Comparison of ENCODE assay signal across 1 cellular context in the genomic region with DNA sequence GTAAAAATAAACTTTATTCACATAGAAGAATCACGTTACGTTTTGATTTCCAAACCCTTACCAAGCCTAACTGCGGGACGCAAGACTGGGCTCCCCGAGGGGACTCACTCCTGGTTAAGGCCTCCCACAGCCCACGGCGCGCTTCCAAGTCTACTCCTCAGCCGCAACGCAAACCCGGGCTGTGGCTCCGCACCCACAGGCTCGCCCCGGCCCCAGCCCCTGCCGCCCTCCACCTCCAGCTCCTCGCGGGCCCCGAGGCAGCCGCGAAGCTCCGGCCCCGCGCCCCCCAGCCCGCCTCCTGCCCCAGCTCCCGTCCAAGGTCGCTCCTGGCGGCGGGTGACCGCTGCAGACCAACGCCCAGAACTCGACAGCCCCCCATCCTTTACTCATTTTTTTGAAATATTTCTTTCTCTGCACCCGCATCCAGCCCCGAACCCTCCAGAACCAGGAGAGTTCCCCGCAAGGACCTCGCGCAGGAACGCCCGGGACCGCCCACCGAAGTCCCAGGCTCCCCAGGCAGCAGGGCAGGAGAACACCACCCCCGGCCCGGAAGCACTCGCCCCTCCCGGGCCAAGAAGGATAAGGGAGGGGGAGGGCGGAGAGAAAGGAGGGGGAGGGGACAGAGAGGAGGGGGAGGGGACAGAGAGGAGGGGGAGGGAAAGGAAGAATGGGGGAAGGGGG.
TF ChIP-seq lines count a peak whose summit lies in the region.

No MANE protein-coding gene starts in this region.

TF ChIP-seq in GM12878, 131 proteins besides CTCF, POLR2A, EP300 and RAD21 (continued from another document):
- TF ChIP-seq, protein P1, sequence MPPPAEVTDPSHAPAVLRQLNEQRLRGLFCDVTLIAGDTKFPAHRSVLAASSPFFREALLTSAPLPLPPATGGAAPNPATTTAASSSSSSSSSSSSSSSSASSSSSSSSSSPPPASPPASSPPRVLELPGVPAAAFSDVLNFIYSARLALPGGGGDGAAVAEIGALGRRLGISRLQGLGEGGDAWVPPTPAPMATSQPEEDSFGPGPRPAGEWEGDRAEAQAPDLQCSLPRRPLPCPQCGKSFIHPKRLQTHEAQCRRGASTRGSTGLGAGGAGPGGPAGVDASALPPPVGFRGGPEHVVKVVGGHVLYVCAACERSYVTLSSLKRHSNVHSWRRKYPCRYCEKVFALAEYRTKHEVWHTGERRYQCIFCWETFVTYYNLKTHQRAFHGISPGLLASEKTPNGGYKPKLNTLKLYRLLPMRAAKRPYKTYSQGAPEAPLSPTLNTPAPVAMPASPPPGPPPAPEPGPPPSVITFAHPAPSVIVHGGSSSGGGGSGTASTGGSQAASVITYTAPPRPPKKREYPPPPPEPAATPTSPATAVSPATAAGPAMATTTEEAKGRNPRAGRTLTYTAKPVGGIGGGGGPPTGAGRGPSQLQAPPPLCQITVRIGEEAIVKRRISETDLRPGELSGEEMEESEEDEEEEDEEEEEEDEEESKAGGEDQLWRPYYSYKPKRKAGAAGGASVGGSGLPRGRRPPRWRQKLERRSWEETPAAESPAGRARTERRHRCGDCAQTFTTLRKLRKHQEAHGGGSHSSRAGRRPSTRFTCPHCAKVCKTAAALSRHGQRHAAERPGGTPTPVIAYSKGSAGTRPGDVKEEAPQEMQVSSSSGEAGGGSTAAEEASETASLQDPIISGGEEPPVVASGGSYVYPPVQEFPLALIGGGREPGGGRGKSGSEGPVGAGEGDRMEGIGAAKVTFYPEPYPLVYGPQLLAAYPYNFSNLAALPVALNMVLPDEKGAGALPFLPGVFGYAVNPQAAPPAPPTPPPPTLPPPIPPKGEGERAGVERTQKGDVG (CRISPR knock-in tag; IDR thresholded peaks at IDR 0.05) = no peak
- TF ChIP-seq NR2C2 (IDR thresholded peaks at IDR 0.05; ENCODE audit: borderline replicate concordance, control insufficient read depth, insufficient read length, low read depth) (no peak), ZZZ3 (IDR thresholded peaks at IDR 0.05; ENCODE audit: control insufficient read depth, insufficient read length, low read depth) (no peak), IRF4 (IDR thresholded peaks at IDR 0.05; ENCODE audit: low read depth, low read length) (no peak), MEF2B (IDR thresholded peaks at IDR 0.05; ENCODE audit: partially characterized antibody, poor library complexity, severe bottlenecking) (no peak), SMAD5 (IDR thresholded peaks at IDR 0.05; ENCODE audit: low read depth) (no peak), ZNF274 (IDR thresholded peaks at IDR 0.05; ENCODE audit: insufficient read depth, insufficient read length) (no peak), HDAC6 (IDR thresholded peaks at IDR 0.05; ENCODE audit: unreplicated experiment) (no peak), SIN3A (IDR thresholded peaks at IDR 0.05; ENCODE audit: low read depth, low read length) (no peak), EGR1 (IDR thresholded peaks at IDR 0.05; ENCODE audit: borderline replicate concordance in 1 of 2, low read depth in 2 of 2, low read length in 2 of 2) (peak in 1 of 2 experiments; percentile 59; a peak in 1 of 3 replicates), STAT1 (conservative IDR thresholded peaks at IDR 0.05) (no peak), RBBP5 (conservative IDR thresholded peaks at IDR 0.05) (no peak), BACH1 (IDR thresholded peaks at IDR 0.05; ENCODE audit: borderline replicate concordance) (0 out of 2 replicates have a peak, but pooled peaks have one; percentile 14), RCOR1 (conservative IDR thresholded peaks at IDR 0.05; ENCODE audit: low read depth, low read length) (no peak), CREM (IDR thresholded peaks at IDR 0.05; ENCODE audit: low read depth) (peak; percentile 9; the same call in 1 of the 2 replicates), BRCA1 (IDR thresholded peaks at IDR 0.05; ENCODE audit: low read depth, low read length) (no peak), DPF2 (IDR thresholded peaks at IDR 0.05) (no peak), GABPA (IDR thresholded peaks at IDR 0.05; ENCODE audit: low read depth) (peak; percentile 76), BHLHE40 (IDR thresholded peaks at IDR 0.05; ENCODE audit: borderline replicate concordance in 1 of 2, low read depth in 2 of 2, low read length in 1 of 2) (no peak), WRNIP1 (IDR thresholded peaks at IDR 0.05; ENCODE audit: borderline replicate concordance, low read depth, low read length) (no peak), IKZF2 (IDR thresholded peaks at IDR 0.05) (0 out of 4 replicates have a peak, but pooled peaks of 1 of the 2 experiments have one; percentile 9), TAF1 (IDR thresholded peaks at IDR 0.05; ENCODE audit: borderline replicate concordance, low read depth, low read length) (no peak), TCF3 (IDR thresholded peaks at IDR 0.05; ENCODE audit: borderline replicate concordance, insufficient read depth, low read depth, low read length) (no peak), BCL11A (IDR thresholded peaks at IDR 0.05; ENCODE audit: low read depth, low read length) (no peak)
- TF ChIP-seq, protein P2, sequence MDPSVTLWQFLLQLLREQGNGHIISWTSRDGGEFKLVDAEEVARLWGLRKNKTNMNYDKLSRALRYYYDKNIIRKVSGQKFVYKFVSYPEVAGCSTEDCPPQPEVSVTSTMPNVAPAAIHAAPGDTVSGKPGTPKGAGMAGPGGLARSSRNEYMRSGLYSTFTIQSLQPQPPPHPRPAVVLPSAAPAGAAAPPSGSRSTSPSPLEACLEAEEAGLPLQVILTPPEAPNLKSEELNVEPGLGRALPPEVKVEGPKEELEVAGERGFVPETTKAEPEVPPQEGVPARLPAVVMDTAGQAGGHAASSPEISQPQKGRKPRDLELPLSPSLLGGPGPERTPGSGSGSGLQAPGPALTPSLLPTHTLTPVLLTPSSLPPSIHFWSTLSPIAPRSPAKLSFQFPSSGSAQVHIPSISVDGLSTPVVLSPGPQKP (IDR thresholded peaks at IDR 0.05; ENCODE audit: low read depth, low read length) = 0 out of 2 replicates have a peak, but pooled peaks have one; percentile 49
- TF ChIP-seq, protein P3, sequence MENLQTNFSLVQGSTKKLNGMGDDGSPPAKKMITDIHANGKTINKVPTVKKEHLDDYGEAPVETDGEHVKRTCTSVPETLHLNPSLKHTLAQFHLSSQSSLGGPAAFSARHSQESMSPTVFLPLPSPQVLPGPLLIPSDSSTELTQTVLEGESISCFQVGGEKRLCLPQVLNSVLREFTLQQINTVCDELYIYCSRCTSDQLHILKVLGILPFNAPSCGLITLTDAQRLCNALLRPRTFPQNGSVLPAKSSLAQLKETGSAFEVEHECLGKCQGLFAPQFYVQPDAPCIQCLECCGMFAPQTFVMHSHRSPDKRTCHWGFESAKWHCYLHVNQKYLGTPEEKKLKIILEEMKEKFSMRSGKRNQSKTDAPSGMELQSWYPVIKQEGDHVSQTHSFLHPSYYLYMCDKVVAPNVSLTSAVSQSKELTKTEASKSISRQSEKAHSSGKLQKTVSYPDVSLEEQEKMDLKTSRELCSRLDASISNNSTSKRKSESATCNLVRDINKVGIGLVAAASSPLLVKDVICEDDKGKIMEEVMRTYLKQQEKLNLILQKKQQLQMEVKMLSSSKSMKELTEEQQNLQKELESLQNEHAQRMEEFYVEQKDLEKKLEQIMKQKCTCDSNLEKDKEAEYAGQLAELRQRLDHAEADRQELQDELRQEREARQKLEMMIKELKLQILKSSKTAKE (IDR thresholded peaks at IDR 0.05; ENCODE audit: low read depth, poor library complexity, severe bottlenecking) = no peak
